Comparison of ENCODE assay signal across 37 cellular contexts in the genomic region with DNA sequence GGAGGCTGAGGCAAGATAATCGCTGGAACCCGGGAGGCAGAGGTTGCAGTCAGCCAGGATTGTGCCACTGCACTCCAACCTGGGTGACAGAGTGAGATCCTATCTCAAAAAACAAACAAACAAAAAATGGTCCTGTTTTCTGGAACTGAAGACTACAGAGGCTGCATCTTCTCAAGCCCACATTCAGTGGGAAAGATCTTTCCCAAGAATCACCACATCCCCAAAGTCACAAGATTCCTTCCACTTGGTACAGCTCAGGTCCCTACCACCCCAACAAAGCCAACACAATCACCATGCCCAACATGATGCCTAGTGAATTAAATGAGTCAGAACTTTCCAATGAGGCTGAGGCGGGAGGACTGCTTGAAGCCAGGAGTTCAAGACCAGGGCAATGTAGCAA. TPM values are rescaled to one million over a fixed set of nuclear protein-coding genes. Genes with fewer than 3 reads are reported as not detected.
"Had no signal": no experiment of that assay in that cellular context is flagged by ENCODE, and none has a peak within 500 bp of the region (broad histone marks: within the 10 kb centered on the region; RNA-seq: fewer than 3 reads in every experiment).

No MANE protein-coding gene starts in this region.

- H3K9me3 Mint-ChIP-seq: activated CD4-positive, alpha-beta memory T cell treated with anti-CD3 and anti-CD28 coated beads, Interleukin-2, amount 10 ng/mL, durations not matched to agents 7 days and 5 days; activated CD4-positive, alpha-beta T cell treated with anti-CD3 and anti-CD28 coated beads, Interleukin-2, amount 10 ng/mL, durations not matched to agents 7 days and 5 days; activated naive CD4-positive, alpha-beta T cell treated with anti-CD3 and anti-CD28 coated beads, Interleukin-2, amount 10 ng/mL, durations not matched to agents 7 days and 5 days; activated naive CD4-positive, alpha-beta T cell treated with anti-CD3 and anti-CD28 coated beads, Interleukin-2, amount 50 U/mL, for 24 hours; activated naive CD8-positive, alpha-beta T cell treated with anti-CD3 and anti-CD28 coated beads, Interleukin-2, amount 10 ng/mL, durations not matched to agents 7 days and 5 days; activated naive CD8-positive, alpha-beta T cell treated with anti-CD3 and anti-CD28 coated beads, Interleukin-2, amount 50 U/mL, for 24 hours; activated T-cell treated with anti-CD3 and anti-CD28 coated beads, Interleukin-2, amount 50 U/mL, for 24 hours; activated T-helper 2 cell treated with anti-CD3 and anti-CD28 coated beads, Interferon-gamma antibody, Interleukin-2, Interleukin-4, amounts not matched to agents 10 μg/mL and 5 μg/mL and 100 μg/mL, durations not matched to agents 14 hours and 24 hours and 36 hours; brain; central memory CD8-positive, alpha-beta T cell; T-helper 2 cell treated with Interferon-gamma antibody and Interleukin-4, amounts not matched to agents 5 μg/mL and 100 μg/mL, for 36 hours had no signal

- DNase-seq: activated CD4-positive, alpha-beta memory T cell treated with anti-CD3 and anti-CD28 coated beads, Interleukin-2, amount 10 ng/mL, durations not matched to agents 7 days and 5 days; activated CD4-positive, alpha-beta T cell treated with anti-CD3 and anti-CD28 coated beads for 1 hour; activated CD4-positive, alpha-beta T cell treated with anti-CD3 and anti-CD28 coated beads for 36 hours; activated CD4-positive, alpha-beta T cell treated with anti-CD3 and anti-CD28 coated beads for 48 hours; activated CD4-positive, alpha-beta T cell treated with anti-CD3 and anti-CD28 coated beads, Interleukin-2, amount 10 ng/mL, durations not matched to agents 7 days and 5 days; activated CD4-positive, alpha-beta T cell treated with anti-CD3 and anti-CD28 coated beads, Interleukin-2, amount 50 U/mL, for 48 hours; activated CD4-positive, CD25-positive, alpha-beta regulatory T cell; activated CD8-positive, alpha-beta memory T cell treated with anti-CD3 and anti-CD28 coated beads for 24 hours; activated CD8-positive, alpha-beta memory T cell treated with anti-CD3 and anti-CD28 coated beads, Interleukin-2, amount 10 ng/mL, durations not matched to agents 7 days and 5 days; activated CD8-positive, alpha-beta memory T cell treated with anti-CD3 and anti-CD28 coated beads, Interleukin-2, amount 50 U/mL, for 48 hours; activated CD8-positive, alpha-beta T cell treated with anti-CD3 and anti-CD28 coated beads, Interleukin-2, amount 10 ng/mL, durations not matched to agents 7 days and 5 days; activated effector memory CD4-positive, alpha-beta T cell treated with Interleukin-2 at 50 U/mL for 16 hours; activated gamma-delta T cell; activated naive CD4-positive, alpha-beta T cell treated with anti-CD3 and anti-CD28 coated beads, Interleukin-2, amount 10 ng/mL, durations not matched to agents 7 days and 5 days; activated naive CD4-positive, alpha-beta T cell treated with Interleukin-2 at 50 U/mL for 16 hours; activated naive CD8-positive, alpha-beta T cell treated with anti-CD3 and anti-CD28 coated beads, Interleukin-2, amount 10 ng/mL, durations not matched to agents 7 days and 5 days; activated naive CD8-positive, alpha-beta T cell treated with anti-CD3 and anti-CD28 coated beads, Interleukin-2, amount 50 U/mL, for 24 hours; activated T-cell treated with anti-CD3 and anti-CD28 coated beads, Interleukin-2, amount 50 U/mL, for 24 hours; activated T-cell treated with anti-CD3 and anti-CD28 coated beads, Interleukin-2, amount 50 U/mL, for 48 hours; amygdala; anterior cingulate cortex; caudate nucleus; cerebellar nuclear complex; T-helper 2 cell; T-helper 9 cell had no signal

- H3K4me3 Mint-ChIP-seq: activated CD4-positive, alpha-beta memory T cell treated with anti-CD3 and anti-CD28 coated beads, Interleukin-2, amount 10 ng/mL, durations not matched to agents 7 days and 5 days; activated CD4-positive, alpha-beta T cell treated with anti-CD3 and anti-CD28 coated beads for 36 hours; activated CD4-positive, alpha-beta T cell treated with anti-CD3 and anti-CD28 coated beads, Interleukin-2, amount 10 ng/mL, durations not matched to agents 7 days and 5 days; activated CD8-positive, alpha-beta memory T cell treated with anti-CD3 and anti-CD28 coated beads, Interleukin-2, amount 10 ng/mL, durations not matched to agents 7 days and 5 days; activated CD8-positive, alpha-beta T cell treated with anti-CD3 and anti-CD28 coated beads, Interleukin-2, amount 10 ng/mL, durations not matched to agents 7 days and 5 days; activated naive CD4-positive, alpha-beta T cell treated with anti-CD3 and anti-CD28 coated beads, Interleukin-2, amount 10 ng/mL, durations not matched to agents 7 days and 5 days; activated naive CD4-positive, alpha-beta T cell treated with anti-CD3 and anti-CD28 coated beads, Interleukin-2, amount 50 U/mL, for 24 hours; activated naive CD8-positive, alpha-beta T cell; activated naive CD8-positive, alpha-beta T cell treated with anti-CD3 and anti-CD28 coated beads, Interleukin-2, amount 10 ng/mL, durations not matched to agents 7 days and 5 days; activated naive CD8-positive, alpha-beta T cell treated with anti-CD3 and anti-CD28 coated beads, Interleukin-2, amount 50 U/mL, for 24 hours; activated T-cell treated with anti-CD3 and anti-CD28 coated beads, Interleukin-2, amount 50 U/mL, for 24 hours; brain; central memory CD8-positive, alpha-beta T cell; T-helper 2 cell treated with Interferon-gamma antibody and Interleukin-4, amounts not matched to agents 5 μg/mL and 100 μg/mL, for 36 hours had no signal

- H3K36me3 Mint-ChIP-seq: activated CD8-positive, alpha-beta memory T cell treated with anti-CD3 and anti-CD28 coated beads, Interleukin-2, amount 10 ng/mL, durations not matched to agents 7 days and 5 days; activated naive CD4-positive, alpha-beta T cell treated with anti-CD3 and anti-CD28 coated beads, Interleukin-2, amount 10 ng/mL, durations not matched to agents 7 days and 5 days; activated naive CD4-positive, alpha-beta T cell treated with anti-CD3 and anti-CD28 coated beads, Interleukin-2, amount 50 U/mL, for 24 hours; activated naive CD8-positive, alpha-beta T cell; activated naive CD8-positive, alpha-beta T cell treated with anti-CD3 and anti-CD28 coated beads, Interleukin-2, amount 10 ng/mL, durations not matched to agents 7 days and 5 days had no signal

- H3K27ac ChIP-seq: ascending aorta, cardiac muscle cell, VCaP had no signal

- H3K4me1 ChIP-seq: ascending aorta had no signal

- H3K36me3 ChIP-seq: ascending aorta, cardiac muscle cell had no signal

- H3K4me3 ChIP-seq: ascending aorta, cardiac muscle cell had no signal

- H3K27me3 ChIP-seq: ascending aorta, cardiac muscle cell had no signal

- H3K4me1 Mint-ChIP-seq: activated CD4-positive, alpha-beta memory T cell treated with anti-CD3 and anti-CD28 coated beads, Interleukin-2, amount 10 ng/mL, durations not matched to agents 7 days and 5 days; activated CD4-positive, alpha-beta T cell treated with anti-CD3 and anti-CD28 coated beads for 36 hours; activated CD4-positive, alpha-beta T cell treated with anti-CD3 and anti-CD28 coated beads, Interleukin-2, amount 10 ng/mL, durations not matched to agents 7 days and 5 days; activated CD8-positive, alpha-beta memory T cell treated with anti-CD3 and anti-CD28 coated beads, Interleukin-2, amount 10 ng/mL, durations not matched to agents 7 days and 5 days; activated naive CD4-positive, alpha-beta T cell treated with anti-CD3 and anti-CD28 coated beads, Interleukin-2, amount 10 ng/mL, durations not matched to agents 7 days and 5 days; activated naive CD4-positive, alpha-beta T cell treated with anti-CD3 and anti-CD28 coated beads, Interleukin-2, amount 50 U/mL, for 24 hours; activated naive CD8-positive, alpha-beta T cell treated with anti-CD3 and anti-CD28 coated beads, Interleukin-2, amount 10 ng/mL, durations not matched to agents 7 days and 5 days; activated naive CD8-positive, alpha-beta T cell treated with anti-CD3 and anti-CD28 coated beads, Interleukin-2, amount 50 U/mL, for 24 hours; central memory CD8-positive, alpha-beta T cell had no signal

- ATAC-seq: activated CD4-positive, alpha-beta T cell treated with anti-CD3 and anti-CD28 coated beads for 36 hours; activated CD4-positive, CD25-positive, alpha-beta regulatory T cell treated with anti-CD3 and anti-CD28 coated beads, Interleukin-2, amount 50 U/mL, for 24 hours; activated CD8-positive, alpha-beta memory T cell treated with anti-CD3 and anti-CD28 coated beads, Interleukin-2, amount 10 ng/mL, durations not matched to agents 7 days and 5 days; activated CD8-positive, alpha-beta T cell treated with anti-CD3 and anti-CD28 coated beads, Interleukin-2, amount 10 ng/mL, durations not matched to agents 7 days and 5 days; activated naive CD8-positive, alpha-beta T cell treated with anti-CD3 and anti-CD28 coated beads, Interleukin-2, amount 50 U/mL, for 24 hours had no signal

- H3K9me3 ChIP-seq: ascending aorta had no signal

- H3K27ac Mint-ChIP-seq: activated CD4-positive, alpha-beta memory T cell treated with anti-CD3 and anti-CD28 coated beads, Interleukin-2, amount 10 ng/mL, durations not matched to agents 7 days and 5 days; activated CD4-positive, alpha-beta T cell treated with anti-CD3 and anti-CD28 coated beads for 36 hours; activated CD4-positive, alpha-beta T cell treated with anti-CD3 and anti-CD28 coated beads, Interleukin-2, amount 10 ng/mL, durations not matched to agents 7 days and 5 days; activated CD8-positive, alpha-beta memory T cell treated with anti-CD3 and anti-CD28 coated beads, Interleukin-2, amount 10 ng/mL, durations not matched to agents 7 days and 5 days; activated CD8-positive, alpha-beta T cell treated with anti-CD3 and anti-CD28 coated beads, Interleukin-2, amount 10 ng/mL, durations not matched to agents 7 days and 5 days; activated naive CD4-positive, alpha-beta T cell treated with anti-CD3 and anti-CD28 coated beads, Interleukin-2, amount 10 ng/mL, durations not matched to agents 7 days and 5 days; activated naive CD4-positive, alpha-beta T cell treated with anti-CD3 and anti-CD28 coated beads, Interleukin-2, amount 50 U/mL, for 24 hours; activated naive CD8-positive, alpha-beta T cell; activated naive CD8-positive, alpha-beta T cell treated with anti-CD3 and anti-CD28 coated beads, Interleukin-2, amount 10 ng/mL, durations not matched to agents 7 days and 5 days; activated naive CD8-positive, alpha-beta T cell treated with anti-CD3 and anti-CD28 coated beads, Interleukin-2, amount 50 U/mL, for 24 hours; activated T-cell treated with anti-CD3 and anti-CD28 coated beads, Interleukin-2, amount 50 U/mL, for 24 hours; activated T-helper 2 cell treated with anti-CD3 and anti-CD28 coated beads, Interferon-gamma antibody, Interleukin-2, Interleukin-4, amounts not matched to agents 10 μg/mL and 5 μg/mL and 100 μg/mL, durations not matched to agents 14 hours and 24 hours and 36 hours; brain; T-helper 2 cell treated with Interferon-gamma antibody and Interleukin-4, amounts not matched to agents 5 μg/mL and 100 μg/mL, for 36 hours had no signal

- FAIRE-seq: bronchial epithelial cell, TTC549 had no signal

- H3K27me3 Mint-ChIP-seq: activated CD4-positive, alpha-beta T cell treated with anti-CD3 and anti-CD28 coated beads for 36 hours; activated CD4-positive, alpha-beta T cell treated with anti-CD3 and anti-CD28 coated beads, Interleukin-2, amount 10 ng/mL, durations not matched to agents 7 days and 5 days; activated naive CD4-positive, alpha-beta T cell treated with anti-CD3 and anti-CD28 coated beads, Interleukin-2, amount 50 U/mL, for 24 hours; activated naive CD8-positive, alpha-beta T cell; activated naive CD8-positive, alpha-beta T cell treated with anti-CD3 and anti-CD28 coated beads, Interleukin-2, amount 10 ng/mL, durations not matched to agents 7 days and 5 days; activated naive CD8-positive, alpha-beta T cell treated with anti-CD3 and anti-CD28 coated beads, Interleukin-2, amount 50 U/mL, for 24 hours; activated T-cell treated with anti-CD3 and anti-CD28 coated beads, Interleukin-2, amount 50 U/mL, for 24 hours; brain had no signal

RNA-seq across cellular contexts. Expression of gene GGN, which starts 37.0 kb away (rescaled TPM):
- total RNA-seq: activated CD4-positive, alpha-beta T cell treated with anti-CD3 and anti-CD28 coated beads, Interleukin-2, amount 10 ng/mL, durations not matched to agents 7 days and 5 days; activated CD8-positive, alpha-beta memory T cell treated with anti-CD3 and anti-CD28 coated beads, Interleukin-2, amount 10 ng/mL, durations not matched to agents 7 days and 5 days; activated CD8-positive, alpha-beta T cell treated with anti-CD3 and anti-CD28 coated beads, Interleukin-2, amount 10 ng/mL, durations not matched to agents 7 days and 5 days; activated naive CD8-positive, alpha-beta T cell treated with anti-CD3 and anti-CD28 coated beads, Interleukin-2, amount 10 ng/mL, durations not matched to agents 7 days and 5 days had no signal
